Comparison of ENCODE assay signal across 10 cellular contexts in the genomic region with DNA sequence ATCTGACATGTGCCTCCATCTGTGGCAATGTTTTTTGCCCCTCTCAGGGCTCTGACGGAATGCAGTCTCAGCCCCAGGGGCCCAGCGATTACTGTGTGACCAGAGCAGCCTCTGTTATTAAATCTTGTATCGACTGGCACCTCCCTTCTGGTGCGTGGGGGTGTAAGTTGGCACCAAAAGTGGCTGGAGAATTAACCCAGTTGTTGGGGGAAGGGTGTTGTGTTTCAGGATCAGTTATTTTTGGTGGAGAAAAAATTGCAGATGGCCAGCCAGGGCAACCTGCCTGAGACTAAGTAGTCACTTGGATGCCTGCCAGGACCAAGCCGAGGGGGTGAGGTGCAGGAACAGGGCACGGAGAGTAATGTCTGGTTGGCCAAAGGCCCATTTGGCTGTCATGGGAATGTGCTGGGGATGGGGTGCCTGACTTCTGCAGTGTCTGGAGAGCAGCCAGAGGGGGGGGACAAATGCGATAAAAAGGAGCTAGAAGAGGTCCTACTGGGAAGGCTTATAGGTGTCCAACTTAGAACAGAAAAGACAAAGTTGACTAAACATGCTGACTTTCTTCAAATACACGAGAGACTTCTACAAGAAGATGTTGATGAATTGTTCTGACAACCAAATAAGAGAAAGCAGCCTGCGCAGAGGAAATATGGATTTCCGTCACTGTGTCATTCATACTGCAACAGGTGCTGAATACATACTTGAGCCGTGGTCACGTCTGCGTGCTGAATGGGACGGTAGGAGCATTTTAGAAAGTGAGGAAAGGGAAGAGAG.
A peak's percentile ranks its signal among the peaks of the same experiment; 100 is the strongest.
DNase-seq lines count a peak whose midpoint lies in the region; ATAC-seq and TF ChIP-seq lines count a peak whose summit lies in the region.
"Had no signal": no experiment of that assay in that cellular context is flagged by ENCODE, and none has a peak within 500 bp of the region (broad histone marks: within the 10 kb centered on the region; RNA-seq: fewer than 3 reads in every experiment).

No MANE protein-coding gene starts in this region.

- no peaks in the 10 kb centered on the region for H3K9me3 ChIP-seq in neural progenitor cell (ENCODE audit: low read depth)
- H3K9me3 ChIP-seq in effector memory CD4-positive, alpha-beta T cell (ENCODE audit: control insufficient read depth, low read length), result no peaks in the 10 kb centered on the region

- H3K79me2 ChIP-seq in neural progenitor cell (ENCODE audit: low read depth), result no peaks in the 10 kb centered on the region

- peaks cover 4% of the 10 kb centered on the region for H3K4me1 ChIP-seq in neural progenitor cell
- H3K4me1 ChIP-seq in effector memory CD4-positive, alpha-beta T cell (ENCODE audit: control insufficient read depth, insufficient read depth, low read length, poor library complexity, severe bottlenecking), result no peaks in the 10 kb centered on the region

- H4K20me1 ChIP-seq in neural progenitor cell (ENCODE audit: low read depth), result no peaks in the 10 kb centered on the region

- no peak overlapping the region for H3K4me3 ChIP-seq in neural progenitor cell
- H3K4me3 ChIP-seq in effector memory CD4-positive, alpha-beta T cell (ENCODE audit: insufficient read depth, low read depth, low read length, poor library complexity, severe bottlenecking), result no peak overlapping the region

- no peaks in the 10 kb centered on the region for H3K36me3 ChIP-seq in neural progenitor cell
- H3K36me3 ChIP-seq in effector memory CD4-positive, alpha-beta T cell (ENCODE audit: control insufficient read depth, insufficient read depth, low read length), result no peaks in the 10 kb centered on the region

- no peak overlapping the region for H3K4me2 ChIP-seq in neural progenitor cell

- DNase-seq in COLO668 (lab: John Stamatoyannopoulos, UW; ENCODE audit: unreplicated experiment) (peak; percentile 97), NCI-H1417 (lab: John Stamatoyannopoulos, UW) (peak; percentile 71 to 93 (median 83)), RPMI7951 (ENCODE audit: low read depth) (peak; percentile 16), iPS-NIHi11 (ENCODE audit: low spot score) (peak; percentile 25), neural progenitor cell (ENCODE audit: low spot score) (no peak)
- DNase-seq in effector memory CD4-positive, alpha-beta T cell, result no peak
- DNase-seq: activated CD4-positive, alpha-beta T cell treated with anti-CD3 and anti-CD28 coated beads for 1 hour had no signal

- H3K27ac Mint-ChIP-seq in neural progenitor cell, result no peak overlapping the region
- H3K27ac Mint-ChIP-seq: memory B cell had no signal

- H3K4me3 Mint-ChIP-seq in neural progenitor cell, result no peak overlapping the region
- H3K4me3 Mint-ChIP-seq: memory B cell had no signal

- H3K27me3 Mint-ChIP-seq in neural progenitor cell (ENCODE audit: insufficient read depth, low read depth), result peaks cover 7% of the 10 kb centered on the region

- no peak overlapping the region for H3K27ac ChIP-seq in neural progenitor cell
- H3K27ac ChIP-seq in effector memory CD4-positive, alpha-beta T cell (ENCODE audit: insufficient read depth, low read length, poor library complexity, severe bottlenecking), result no peak overlapping the region

- H2AFZ ChIP-seq in neural progenitor cell (replicated peaks), result no peak overlapping the region

- no peak for ATAC-seq in HG03442 (IDR thresholded peaks at IDR 0.05; ENCODE audit: unreplicated experiment)
- ATAC-seq in GM18520 (IDR thresholded peaks at IDR 0.05; ENCODE audit: unreplicated experiment), result no peak

- H3K4me1 Mint-ChIP-seq in neural progenitor cell, result peaks cover 43% of the 10 kb centered on the region
- H3K4me1 Mint-ChIP-seq: memory B cell had no signal

- H3K36me3 Mint-ChIP-seq in neural progenitor cell, result peaks cover 3% of the 10 kb centered on the region
- H3K36me3 Mint-ChIP-seq: memory B cell had no signal

- no peak overlapping the region for H3K9ac ChIP-seq in neural progenitor cell

- TF ChIP-seq CTCF in neural progenitor cell (IDR thresholded peaks at IDR 0.05), result no peak

- peaks cover 3% of the 10 kb centered on the region for H3K9me3 Mint-ChIP-seq in neural progenitor cell
- H3K9me3 Mint-ChIP-seq: memory B cell had no signal

- H3K27me3 ChIP-seq in neural progenitor cell, result no peaks in the 10 kb centered on the region
- no peaks in the 10 kb centered on the region for H3K27me3 ChIP-seq in effector memory CD4-positive, alpha-beta T cell (replicated peaks; ENCODE audit: control insufficient read depth, insufficient read depth, low read length, poor library complexity, severe bottlenecking)

- no peaks in the 10 kb centered on the region for H3F3A ChIP-seq in neural progenitor cell (ENCODE audit: low read depth)

Comparison
In these comparisons a context has a peak if more than half of its experiments do, and no peak if none do; other contexts are left out.
1. DNase-seq: peak in COLO668 (single experiment), NCI-H1417 (3 of 3), RPMI7951 (single experiment) and iPS-NIHi11 (single experiment); none in neural progenitor cell (single experiment) and effector memory CD4-positive, alpha-beta T cell (0 of 3).